1 cellular context compared by ENCODE assay signal in the genomic region with DNA sequence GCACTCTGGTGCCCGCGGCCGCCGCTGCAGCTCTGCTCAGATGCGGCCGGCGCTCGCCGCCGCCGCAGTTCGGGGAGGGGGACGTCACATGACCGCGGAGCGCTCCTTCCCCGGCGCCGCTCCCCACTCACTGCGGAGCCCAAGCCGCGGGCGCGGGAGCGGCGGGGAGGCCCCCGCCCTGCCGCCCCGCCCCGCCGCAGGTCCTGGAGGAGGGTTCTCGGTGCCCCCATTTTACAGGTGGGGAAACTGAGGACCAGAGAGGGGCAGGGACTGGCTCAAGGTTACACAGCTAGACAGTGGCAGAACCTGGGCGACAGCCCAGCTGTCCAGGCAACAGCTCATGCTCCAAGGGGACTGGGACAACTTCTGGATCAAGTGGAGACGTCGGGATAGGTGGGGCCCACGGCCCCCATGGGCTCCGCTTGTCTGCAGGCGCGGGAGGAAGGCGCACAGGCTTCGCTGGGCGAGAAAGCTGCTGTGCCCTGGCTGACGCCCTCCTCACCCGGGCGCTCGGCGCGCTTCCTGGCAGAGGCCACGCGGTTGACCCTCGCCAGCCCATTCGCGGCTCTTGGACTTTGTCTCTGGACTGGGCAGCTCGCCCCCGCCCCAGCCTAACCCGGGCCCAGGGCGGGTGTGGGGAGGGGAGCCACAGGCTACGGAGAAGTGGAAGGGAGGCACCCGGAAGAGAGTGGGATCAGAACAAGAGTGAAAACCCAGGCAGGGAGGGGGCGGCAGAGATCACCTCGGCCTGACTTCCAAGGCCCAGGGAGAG.
TF ChIP-seq lines count a peak whose summit lies in the region.

A gene (minus strand): TSS at position 71 of the 772 bp plus-strand sequence. CDS start 49,325 bp downstream, outside the sequence.

TF ChIP-seq in K562, 482 proteins besides CTCF, POLR2A, EP300 and RAD21 (continued from another document and continues in another):
- TF ChIP-seq, protein P1, sequence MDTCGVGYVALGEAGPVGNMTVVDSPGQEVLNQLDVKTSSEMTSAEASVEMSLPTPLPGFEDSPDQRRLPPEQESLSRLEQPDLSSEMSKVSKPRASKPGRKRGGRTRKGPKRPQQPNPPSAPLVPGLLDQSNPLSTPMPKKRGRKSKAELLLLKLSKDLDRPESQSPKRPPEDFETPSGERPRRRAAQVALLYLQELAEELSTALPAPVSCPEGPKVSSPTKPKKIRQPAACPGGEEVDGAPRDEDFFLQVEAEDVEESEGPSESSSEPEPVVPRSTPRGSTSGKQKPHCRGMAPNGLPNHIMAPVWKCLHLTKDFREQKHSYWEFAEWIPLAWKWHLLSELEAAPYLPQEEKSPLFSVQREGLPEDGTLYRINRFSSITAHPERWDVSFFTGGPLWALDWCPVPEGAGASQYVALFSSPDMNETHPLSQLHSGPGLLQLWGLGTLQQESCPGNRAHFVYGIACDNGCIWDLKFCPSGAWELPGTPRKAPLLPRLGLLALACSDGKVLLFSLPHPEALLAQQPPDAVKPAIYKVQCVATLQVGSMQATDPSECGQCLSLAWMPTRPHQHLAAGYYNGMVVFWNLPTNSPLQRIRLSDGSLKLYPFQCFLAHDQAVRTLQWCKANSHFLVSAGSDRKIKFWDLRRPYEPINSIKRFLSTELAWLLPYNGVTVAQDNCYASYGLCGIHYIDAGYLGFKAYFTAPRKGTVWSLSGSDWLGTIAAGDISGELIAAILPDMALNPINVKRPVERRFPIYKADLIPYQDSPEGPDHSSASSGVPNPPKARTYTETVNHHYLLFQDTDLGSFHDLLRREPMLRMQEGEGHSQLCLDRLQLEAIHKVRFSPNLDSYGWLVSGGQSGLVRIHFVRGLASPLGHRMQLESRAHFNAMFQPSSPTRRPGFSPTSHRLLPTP (IDR thresholded peaks at IDR 0.05; ENCODE audit: borderline replicate concordance, extremely low read depth, insufficient read length), result no peak
- peak; percentile 10; the same call in 1 of the 2 replicates for TF ChIP-seq ZNF830 (CRISPR knock-in tag; IDR thresholded peaks at IDR 0.05)
- peak; percentile 75 for TF ChIP-seq KLF1 (tag; IDR thresholded peaks at IDR 0.05)
- peak; percentile 86 for TF ChIP-seq OTX1 (CRISPR knock-in tag; IDR thresholded peaks at IDR 0.05)
- TF ChIP-seq ETV1 (tag; conservative IDR thresholded peaks at IDR 0.05; ENCODE audit: low read depth), result 0 out of 2 replicates have a peak, but pooled peaks have one; percentile 33
- peak; percentile 94; the same call in 1 of the 2 replicates for TF ChIP-seq KDM2B (CRISPR knock-in tag; IDR thresholded peaks at IDR 0.05)
- TF ChIP-seq RBM14 (IDR thresholded peaks at IDR 0.05; ENCODE audit: borderline replicate concordance, insufficient read depth, low read depth, low read length), result no peak
- no peak for TF ChIP-seq HMG20B (CRISPR knock-in tag; IDR thresholded peaks at IDR 0.05)
- 0 out of 2 replicates have a peak, but pooled peaks have one; percentile 11 for TF ChIP-seq PML (IDR thresholded peaks at IDR 0.05; ENCODE audit: low read length)
- no peak for TF ChIP-seq GTF2F1 (IDR thresholded peaks at IDR 0.05; ENCODE audit: low read depth, low read length)
- peak; percentile 51 for TF ChIP-seq GABPA (tag; conservative IDR thresholded peaks at IDR 0.05; ENCODE audit: low read depth)
- TF ChIP-seq, protein P2, sequence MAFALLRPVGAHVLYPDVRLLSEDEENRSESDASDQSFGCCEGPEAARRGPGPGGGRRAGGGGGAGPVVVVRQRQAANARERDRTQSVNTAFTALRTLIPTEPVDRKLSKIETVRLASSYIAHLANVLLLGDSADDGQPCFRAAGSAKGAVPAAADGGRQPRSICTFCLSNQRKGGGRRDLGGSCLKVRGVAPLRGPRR (CRISPR knock-in tag; IDR thresholded peaks at IDR 0.05), result no peak; the same call in 1 of the 2 replicates
- TF ChIP-seq, protein P3, sequence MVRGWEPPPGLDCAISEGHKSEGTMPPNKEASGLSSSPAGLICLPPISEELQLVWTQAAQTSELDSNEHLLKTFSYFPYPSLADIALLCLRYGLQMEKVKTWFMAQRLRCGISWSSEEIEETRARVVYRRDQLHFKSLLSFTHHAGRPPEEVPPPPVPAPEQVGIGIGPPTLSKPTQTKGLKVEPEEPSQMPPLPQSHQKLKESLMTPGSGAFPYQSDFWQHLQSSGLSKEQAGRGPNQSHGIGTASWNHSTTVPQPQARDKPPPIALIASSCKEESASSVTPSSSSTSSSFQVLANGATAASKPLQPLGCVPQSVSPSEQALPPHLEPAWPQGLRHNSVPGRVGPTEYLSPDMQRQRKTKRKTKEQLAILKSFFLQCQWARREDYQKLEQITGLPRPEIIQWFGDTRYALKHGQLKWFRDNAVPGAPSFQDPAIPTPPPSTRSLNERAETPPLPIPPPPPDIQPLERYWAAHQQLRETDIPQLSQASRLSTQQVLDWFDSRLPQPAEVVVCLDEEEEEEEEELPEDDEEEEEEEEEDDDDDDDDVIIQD (CRISPR knock-in tag; IDR thresholded peaks at IDR 0.05), result no peak
- TF ChIP-seq XRCC3 (IDR thresholded peaks at IDR 0.05), result no peak
- peak; percentile 75; the same call in 1 of the 2 replicates for TF ChIP-seq BRD4 (IDR thresholded peaks at IDR 0.05)
- no peak for TF ChIP-seq NFE2 (IDR thresholded peaks at IDR 0.05; ENCODE audit: low read depth)
- no peak for TF ChIP-seq NR2C1 (IDR thresholded peaks at IDR 0.05)
- no peak for TF ChIP-seq NR2C1 (tag; IDR thresholded peaks at IDR 0.05)
- no peak for TF ChIP-seq MXI1 (IDR thresholded peaks at IDR 0.05; ENCODE audit: low read depth, low read length)
- TF ChIP-seq, protein P4, sequence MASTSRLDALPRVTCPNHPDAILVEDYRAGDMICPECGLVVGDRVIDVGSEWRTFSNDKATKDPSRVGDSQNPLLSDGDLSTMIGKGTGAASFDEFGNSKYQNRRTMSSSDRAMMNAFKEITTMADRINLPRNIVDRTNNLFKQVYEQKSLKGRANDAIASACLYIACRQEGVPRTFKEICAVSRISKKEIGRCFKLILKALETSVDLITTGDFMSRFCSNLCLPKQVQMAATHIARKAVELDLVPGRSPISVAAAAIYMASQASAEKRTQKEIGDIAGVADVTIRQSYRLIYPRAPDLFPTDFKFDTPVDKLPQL (IDR thresholded peaks at IDR 0.05; ENCODE audit: extremely low read depth, insufficient read length), result no peak
- TF ChIP-seq ADNP (tag; IDR thresholded peaks at IDR 0.05), result peak; percentile 99
- no peak for TF ChIP-seq NR4A1 (CRISPR knock-in tag; IDR thresholded peaks at IDR 0.05)
- TF ChIP-seq NR4A1 (tag; IDR thresholded peaks at IDR 0.05), result no peak; the same call in 1 of the 2 replicates
- TF ChIP-seq ZNF445 (CRISPR knock-in tag; IDR thresholded peaks at IDR 0.05; ENCODE audit: low read depth), result peak; percentile 28; the same call in 1 of the 2 replicates
- no peak for TF ChIP-seq NELFE (IDR thresholded peaks at IDR 0.05; ENCODE audit: insufficient read depth, insufficient read length)
- TF ChIP-seq POU5F1 (IDR thresholded peaks at IDR 0.05; ENCODE audit: borderline replicate concordance, low read depth, low read length, partially characterized antibody), result no peak
- TF ChIP-seq BRD9 (IDR thresholded peaks at IDR 0.05; ENCODE audit: low read depth, partially characterized antibody), result peak; percentile 19
- peak; percentile 84 for TF ChIP-seq KLF6 (CRISPR knock-in tag; IDR thresholded peaks at IDR 0.05; ENCODE audit: borderline replicate concordance)
- no peak for TF ChIP-seq PPARD (CRISPR knock-in tag; IDR thresholded peaks at IDR 0.05)
- TF ChIP-seq ZBTB8A (IDR thresholded peaks at IDR 0.05; ENCODE audit: partially characterized antibody), result no peak
- TF ChIP-seq ZSCAN32 (CRISPR knock-in tag; IDR thresholded peaks at IDR 0.05), result no peak
- peak; percentile 74 for TF ChIP-seq ERF (CRISPR knock-in tag; IDR thresholded peaks at IDR 0.05)
- no peak for TF ChIP-seq ZSCAN29 (IDR thresholded peaks at IDR 0.05)
- TF ChIP-seq ZNF778 (CRISPR knock-in tag; IDR thresholded peaks at IDR 0.05), result no peak
- no peak for TF ChIP-seq EZH2 (IDR thresholded peaks at IDR 0.05; ENCODE audit: borderline replicate concordance, low read depth, low read length)
- peak; percentile 81; the same call in 1 of the 2 replicates for TF ChIP-seq PHB (CRISPR knock-in tag; IDR thresholded peaks at IDR 0.05)
- no peak for TF ChIP-seq TEAD2 (tag; IDR thresholded peaks at IDR 0.05)
- peak; percentile 41; the same call in 1 of the 2 replicates for TF ChIP-seq ELF4 (CRISPR knock-in tag; IDR thresholded peaks at IDR 0.05)
- peak in 2 of 3 experiments; percentile 45 to 46 for TF ChIP-seq YY1 (IDR thresholded peaks at IDR 0.05; ENCODE audit: borderline replicate concordance in 1 of 3, control insufficient read depth in 1 of 3, extremely low read depth in 1 of 3, insufficient read depth in 3 of 3, insufficient read length in 1 of 3, insufficient replicate concordance in 2 of 3, low read depth in 1 of 3, low read length in 2 of 3)
- 0 out of 2 replicates have a peak, but pooled peaks have one; percentile 15 for TF ChIP-seq CHD2 (IDR thresholded peaks at IDR 0.05; ENCODE audit: low read depth, low read length)
- TF ChIP-seq TAF9B (IDR thresholded peaks at IDR 0.05; ENCODE audit: partially characterized antibody), result no peak
- TF ChIP-seq, protein P5, sequence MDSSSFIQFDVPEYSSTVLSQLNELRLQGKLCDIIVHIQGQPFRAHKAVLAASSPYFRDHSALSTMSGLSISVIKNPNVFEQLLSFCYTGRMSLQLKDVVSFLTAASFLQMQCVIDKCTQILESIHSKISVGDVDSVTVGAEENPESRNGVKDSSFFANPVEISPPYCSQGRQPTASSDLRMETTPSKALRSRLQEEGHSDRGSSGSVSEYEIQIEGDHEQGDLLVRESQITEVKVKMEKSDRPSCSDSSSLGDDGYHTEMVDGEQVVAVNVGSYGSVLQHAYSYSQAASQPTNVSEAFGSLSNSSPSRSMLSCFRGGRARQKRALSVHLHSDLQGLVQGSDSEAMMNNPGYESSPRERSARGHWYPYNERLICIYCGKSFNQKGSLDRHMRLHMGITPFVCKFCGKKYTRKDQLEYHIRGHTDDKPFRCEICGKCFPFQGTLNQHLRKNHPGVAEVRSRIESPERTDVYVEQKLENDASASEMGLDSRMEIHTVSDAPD (CRISPR knock-in tag; IDR thresholded peaks at IDR 0.05), result 0 out of 2 replicates have a peak, but pooled peaks have one; percentile 39
- no peak for TF ChIP-seq SETDB1 (IDR thresholded peaks at IDR 0.05; ENCODE audit: low read length)
- TF ChIP-seq, protein P6, sequence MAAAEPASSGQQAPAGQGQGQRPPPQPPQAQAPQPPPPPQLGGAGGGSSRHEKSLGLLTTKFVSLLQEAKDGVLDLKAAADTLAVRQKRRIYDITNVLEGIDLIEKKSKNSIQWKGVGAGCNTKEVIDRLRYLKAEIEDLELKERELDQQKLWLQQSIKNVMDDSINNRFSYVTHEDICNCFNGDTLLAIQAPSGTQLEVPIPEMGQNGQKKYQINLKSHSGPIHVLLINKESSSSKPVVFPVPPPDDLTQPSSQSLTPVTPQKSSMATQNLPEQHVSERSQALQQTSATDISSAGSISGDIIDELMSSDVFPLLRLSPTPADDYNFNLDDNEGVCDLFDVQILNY (CRISPR knock-in tag; IDR thresholded peaks at IDR 0.05), result no peak
- TF ChIP-seq SOX6 (IDR thresholded peaks at IDR 0.05), result 0 out of 2 replicates have a peak, but pooled peaks have one; percentile 16
- peak; percentile 84 for TF ChIP-seq CCNT2 (IDR thresholded peaks at IDR 0.05; ENCODE audit: borderline replicate concordance, extremely low read depth, insufficient read length, low read depth, low read length)
- TF ChIP-seq MEF2D (tag; conservative IDR thresholded peaks at IDR 0.05; ENCODE audit: low read depth), result no peak
- no peak for TF ChIP-seq TRIM28 (IDR thresholded peaks at IDR 0.05)
- TF ChIP-seq SMARCA4 (IDR thresholded peaks at IDR 0.05), result peak; percentile 62
- no peak for TF ChIP-seq PTTG1 (tag; IDR thresholded peaks at IDR 0.05; ENCODE audit: low read depth)
- no peak for TF ChIP-seq ZNF589 (CRISPR knock-in tag; IDR thresholded peaks at IDR 0.05; ENCODE audit: low read depth)
- no peak for TF ChIP-seq DDX20 (tag; IDR thresholded peaks at IDR 0.05; ENCODE audit: low read depth)
- TF ChIP-seq, protein P7, sequence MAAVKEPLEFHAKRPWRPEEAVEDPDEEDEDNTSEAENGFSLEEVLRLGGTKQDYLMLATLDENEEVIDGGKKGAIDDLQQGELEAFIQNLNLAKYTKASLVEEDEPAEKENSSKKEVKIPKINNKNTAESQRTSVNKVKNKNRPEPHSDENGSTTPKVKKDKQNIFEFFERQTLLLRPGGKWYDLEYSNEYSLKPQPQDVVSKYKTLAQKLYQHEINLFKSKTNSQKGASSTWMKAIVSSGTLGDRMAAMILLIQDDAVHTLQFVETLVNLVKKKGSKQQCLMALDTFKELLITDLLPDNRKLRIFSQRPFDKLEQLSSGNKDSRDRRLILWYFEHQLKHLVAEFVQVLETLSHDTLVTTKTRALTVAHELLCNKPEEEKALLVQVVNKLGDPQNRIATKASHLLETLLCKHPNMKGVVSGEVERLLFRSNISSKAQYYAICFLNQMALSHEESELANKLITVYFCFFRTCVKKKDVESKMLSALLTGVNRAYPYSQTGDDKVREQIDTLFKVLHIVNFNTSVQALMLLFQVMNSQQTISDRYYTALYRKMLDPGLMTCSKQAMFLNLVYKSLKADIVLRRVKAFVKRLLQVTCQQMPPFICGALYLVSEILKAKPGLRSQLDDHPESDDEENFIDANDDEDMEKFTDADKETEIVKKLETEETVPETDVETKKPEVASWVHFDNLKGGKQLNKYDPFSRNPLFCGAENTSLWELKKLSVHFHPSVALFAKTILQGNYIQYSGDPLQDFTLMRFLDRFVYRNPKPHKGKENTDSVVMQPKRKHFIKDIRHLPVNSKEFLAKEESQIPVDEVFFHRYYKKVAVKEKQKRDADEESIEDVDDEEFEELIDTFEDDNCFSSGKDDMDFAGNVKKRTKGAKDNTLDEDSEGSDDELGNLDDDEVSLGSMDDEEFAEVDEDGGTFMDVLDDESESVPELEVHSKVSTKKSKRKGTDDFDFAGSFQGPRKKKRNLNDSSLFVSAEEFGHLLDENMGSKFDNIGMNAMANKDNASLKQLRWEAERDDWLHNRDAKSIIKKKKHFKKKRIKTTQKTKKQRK (IDR thresholded peaks at IDR 0.05; ENCODE audit: borderline replicate concordance, low read depth, low read length), result no peak
- no peak for TF ChIP-seq MIER1 (IDR thresholded peaks at IDR 0.05; ENCODE audit: low read depth)
- 0 out of 2 replicates have a peak, but pooled peaks have one; percentile 82 for TF ChIP-seq CBFB (CRISPR knock-in tag; IDR thresholded peaks at IDR 0.05)
- TF ChIP-seq NFRKB (IDR thresholded peaks at IDR 0.05; ENCODE audit: low read depth), result peak; percentile 67; the same call in 1 of the 2 replicates
- peak; percentile 6; the same call in 1 of the 2 replicates for TF ChIP-seq E2F3 (CRISPR knock-in tag; IDR thresholded peaks at IDR 0.05)
- no peak for TF ChIP-seq ZC3H11A (IDR thresholded peaks at IDR 0.05; ENCODE audit: low read depth, low read length)
- no peak for TF ChIP-seq ZNF561 (CRISPR knock-in tag; conservative IDR thresholded peaks at IDR 0.05)
- no peak; the same call in 1 of the 2 replicates for TF ChIP-seq GATA2 (CRISPR knock-in tag; IDR thresholded peaks at IDR 0.05)
- TF ChIP-seq SRSF7 (optimal IDR thresholded peaks at IDR 0.05; ENCODE audit: low read depth, low read length), result no peak
- TF ChIP-seq ZNF57 (CRISPR knock-in tag; IDR thresholded peaks at IDR 0.05), result 0 out of 2 replicates have a peak, but pooled peaks have one; percentile 66
- no peak for TF ChIP-seq NBN (IDR thresholded peaks at IDR 0.05; ENCODE audit: low read depth)
- no peak for TF ChIP-seq ZNF41 (CRISPR knock-in tag; conservative IDR thresholded peaks at IDR 0.05)
